10 cellular contexts compared by ENCODE assay signal in genomic region chr14:74408870-74409269, GRCh38. TPM values are rescaled to one million over a fixed set of nuclear protein-coding genes. Genes with fewer than 3 reads are reported as not detected.
"Had no signal": no experiment of that assay in that cellular context is flagged by ENCODE, and none has a peak within 500 bp of the region (broad histone marks: within the 10 kb centered on the region; RNA-seq: fewer than 3 reads in every experiment).

No MANE protein-coding gene starts in this region.

- H3K27ac Mint-ChIP-seq: H9, HFFc6, IgD-negative memory B cell had no signal

- H3K4me3 Mint-ChIP-seq: H9, HFFc6 had no signal

- FAIRE-seq: HepG2 had no signal

- H3K9me3 Mint-ChIP-seq: H9, HFFc6, IgD-negative memory B cell had no signal

- DNase-seq: GM23248, GOT3, H9, HCEC 1CT, HFFc6, KBM-7 had no signal

- H3K4me3 ChIP-seq: GM23248 had no signal

- H3K36me3 Mint-ChIP-seq: IgD-negative memory B cell had no signal

RNA-seq across cellular contexts. Expression of gene SYNDIG1L, which starts 17.1 kb away (rescaled TPM):
- total RNA-seq: GM23248, H4, HepG2, HFFc6, HT-29 had no signal
